13 cellular contexts compared by ENCODE assay signal in the genomic region with DNA sequence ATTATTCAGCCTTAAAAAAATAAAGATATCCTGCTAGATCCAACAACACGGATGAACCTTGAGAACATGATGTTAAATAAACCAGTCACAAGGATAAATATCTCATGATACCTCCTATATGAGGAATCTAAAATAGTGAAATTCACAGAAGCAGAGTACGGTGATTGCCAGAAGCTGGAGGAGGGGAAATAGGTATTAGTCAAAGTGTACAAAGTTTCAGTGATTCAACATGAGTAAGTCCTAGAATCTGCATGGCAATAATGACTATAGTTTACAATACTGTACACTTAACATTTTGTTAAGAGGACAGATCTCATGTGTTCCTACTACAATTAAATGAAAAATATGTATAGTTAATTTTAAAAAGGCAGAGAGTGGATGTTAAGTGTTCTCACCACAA.
DNase-seq lines count a peak whose midpoint lies in the region; ATAC-seq and TF ChIP-seq lines count a peak whose summit lies in the region.
"Had no signal": no experiment of that assay in that cellular context is flagged by ENCODE, and none has a peak within 500 bp of the region (broad histone marks: within the 10 kb centered on the region; RNA-seq: fewer than 3 reads in every experiment).

No MANE protein-coding gene starts in this region.

- ATAC-seq in GM19328 (IDR thresholded peaks at IDR 0.05; ENCODE audit: unreplicated experiment) (peak; percentile 31), HG02759 (IDR thresholded peaks at IDR 0.05; ENCODE audit: unreplicated experiment) (peak; percentile 44), left cardiac atrium (no peak)

- H3K36me3 ChIP-seq in kidney epithelial cell (ENCODE audit: control insufficient read depth, insufficient read depth, low read length), result no peaks in the 10 kb centered on the region

- no peaks in the 10 kb centered on the region for H3K27me3 ChIP-seq in kidney epithelial cell (ENCODE audit: control insufficient read depth, insufficient read depth, low read length)

- H3K4me3 ChIP-seq in kidney epithelial cell (ENCODE audit: low read depth, low read length), result no peak overlapping the region

- DNase-seq in HT1080 (ENCODE audit: low read depth) (peak; percentile 64), kidney epithelial cell (ENCODE audit: low read depth) (peak; percentile 5), AG20443 (ENCODE audit: low spot score) (no peak), cerebellar cortex (ENCODE audit: low spot score) (no peak), H4 (ENCODE audit: low spot score) (no peak), left cardiac atrium (no peak)
- DNase-seq: CD4-positive, alpha-beta T cell; cerebellar nuclear complex; kidney glomerular epithelial cell; posterior cingulate gyrus; SK-N-SH had no signal

- TF ChIP-seq CTCF in kidney epithelial cell (IDR thresholded peaks at IDR 0.05; ENCODE audit: insufficient read depth, low read length, poor library complexity, severe bottlenecking), result no peak

- intact Hi-C loops in left cardiac atrium (cut with DNase I), result no loop called here

Comparison
In these comparisons a context has a peak if more than half of its experiments do, and no peak if none do; other contexts are left out.
1. ATAC-seq: peak in GM19328 (single experiment) and HG02759 (single experiment); none in left cardiac atrium (0 of 2).
2. DNase-seq: peak in HT1080 (single experiment) and kidney epithelial cell (single experiment); none in AG20443 (single experiment), cerebellar cortex (single experiment), H4 (single experiment) and left cardiac atrium (single experiment).